Comparison of ENCODE assay signal across 21 cellular contexts in the genomic region with DNA sequence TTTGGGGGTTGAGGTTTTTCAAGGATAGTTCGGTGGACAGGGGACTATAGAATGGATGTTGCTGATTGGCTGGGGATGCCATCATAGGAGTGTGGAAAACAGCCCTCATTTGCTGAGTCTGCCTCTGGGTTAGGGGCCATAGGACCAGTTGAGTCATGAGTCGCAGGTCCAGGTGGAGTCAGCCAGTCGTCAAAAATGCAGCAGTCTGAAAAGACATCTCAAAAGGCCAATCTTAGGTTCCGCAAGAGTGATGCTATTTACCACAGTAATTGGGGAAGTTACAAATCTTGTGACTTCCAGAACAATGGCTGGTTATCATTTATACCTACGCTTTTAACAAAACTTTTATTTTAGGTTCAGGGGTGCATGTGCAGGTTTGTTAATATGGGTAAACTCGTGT.
"Had no signal": no experiment of that assay in that cellular context is flagged by ENCODE, and none has a peak within 500 bp of the region (broad histone marks: within the 10 kb centered on the region; RNA-seq: fewer than 3 reads in every experiment).

No MANE protein-coding gene starts in this region.

- H3K27ac ChIP-seq: coronary artery, foreskin keratinocyte, neural progenitor cell, ovary, suprapubic skin, thyroid gland had no signal

- ATAC-seq: foreskin keratinocyte; mucosa of descending colon; natural killer cell; right cardiac atrium; stimulated activated naive CD8-positive, alpha-beta T cell treated with anti-CD3 and anti-CD28 coated beads, Interleukin-15, Interleukin-2, amounts not matched to agents 100 U/mL and 50 U/mL, for 24 hours had no signal

- H2AFZ ChIP-seq: neural progenitor cell had no signal

- H3K36me3 ChIP-seq: neural progenitor cell, ovary, suprapubic skin, thyroid gland had no signal

- H3K9me3 ChIP-seq: mucosa of descending colon, ovary, suprapubic skin, thyroid gland had no signal

- H3K27me3 ChIP-seq: foreskin keratinocyte, neural progenitor cell, ovary, suprapubic skin, thyroid gland had no signal

- H3K9ac ChIP-seq: neural progenitor cell had no signal

- H3K4me3 ChIP-seq: coronary artery, mucosa of descending colon, neural progenitor cell, ovary, suprapubic skin, thyroid gland had no signal

- H3K4me1 ChIP-seq: foreskin keratinocyte had no signal

- H3K9me3 Mint-ChIP-seq: natural killer cell had no signal

- H3K4me3 Mint-ChIP-seq: endodermal cell, natural killer cell, neural progenitor cell, type B pancreatic cell had no signal

- H3K36me3 Mint-ChIP-seq: natural killer cell had no signal

- H3K4me1 Mint-ChIP-seq: natural killer cell had no signal

- H3K27ac Mint-ChIP-seq: endodermal cell, natural killer cell, neural progenitor cell, progenitor cell of endocrine pancreas, type B pancreatic cell had no signal

- DNase-seq: effector CD4-positive, alpha-beta T cell; endodermal cell; erythroblast; foreskin keratinocyte; head of caudate nucleus; hippocampal formation; kidney glomerular epithelial cell; mucosa of descending colon; natural killer cell; nucleus accumbens; ovary; right cardiac atrium; small intestine; stimulated activated CD4-positive, alpha-beta T cell treated with anti-CD3 and anti-CD28 coated beads, Interleukin-12 subunit alpha, Interleukin-12 subunit beta, amount 100 ng/mL, for 4 hours; stimulated activated naive CD8-positive, alpha-beta T cell treated with anti-CD3 and anti-CD28 coated beads, Interleukin-15, Interleukin-2, amounts not matched to agents 100 U/mL and 50 U/mL, for 24 hours; thyroid gland had no signal

- H3K27me3 Mint-ChIP-seq: progenitor cell of endocrine pancreas, type B pancreatic cell had no signal

- H3K4me2 ChIP-seq: neural progenitor cell had no signal
